Comparison of ENCODE assay signal across 1 cellular context in the genomic region with DNA sequence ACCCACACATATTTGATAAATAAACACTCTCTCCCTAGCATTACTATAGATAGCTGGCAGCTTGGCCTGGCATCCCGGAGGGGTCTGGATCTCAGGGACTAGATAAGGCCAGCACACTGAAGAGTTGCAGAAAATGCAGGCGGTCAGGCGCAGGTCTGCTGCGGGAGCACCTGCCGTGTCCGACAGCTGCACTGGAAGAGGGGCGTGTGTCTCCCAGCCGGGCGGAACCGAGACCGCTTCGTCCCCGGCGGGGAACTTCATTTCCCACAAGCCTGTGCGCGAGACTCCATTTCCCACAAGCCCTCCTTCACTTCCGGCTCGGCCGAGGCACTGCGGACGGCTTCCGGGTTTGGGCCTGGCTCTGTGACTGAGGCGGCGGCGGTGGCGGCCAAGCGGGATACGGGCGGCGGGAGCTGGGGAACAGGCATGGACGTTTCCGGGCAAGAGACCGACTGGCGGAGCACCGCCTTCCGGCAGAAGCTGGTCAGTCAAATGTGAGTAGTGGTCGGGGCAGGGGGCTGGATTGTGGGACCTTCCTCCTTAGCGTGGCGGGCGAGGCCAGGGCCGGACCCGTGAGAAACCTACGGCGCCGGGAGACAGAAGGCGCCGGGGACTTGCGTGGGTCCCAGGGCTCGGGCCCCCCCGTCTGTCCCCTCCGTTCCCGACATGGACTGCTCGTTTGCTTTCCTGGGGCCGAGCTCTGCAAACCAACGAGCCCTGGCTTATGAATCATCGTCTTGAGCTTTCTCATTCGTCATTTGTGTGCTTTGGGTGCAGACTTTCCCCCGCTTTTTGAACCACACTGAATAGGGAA.
TF ChIP-seq lines count a peak whose summit lies in the region.

A gene with protein sequence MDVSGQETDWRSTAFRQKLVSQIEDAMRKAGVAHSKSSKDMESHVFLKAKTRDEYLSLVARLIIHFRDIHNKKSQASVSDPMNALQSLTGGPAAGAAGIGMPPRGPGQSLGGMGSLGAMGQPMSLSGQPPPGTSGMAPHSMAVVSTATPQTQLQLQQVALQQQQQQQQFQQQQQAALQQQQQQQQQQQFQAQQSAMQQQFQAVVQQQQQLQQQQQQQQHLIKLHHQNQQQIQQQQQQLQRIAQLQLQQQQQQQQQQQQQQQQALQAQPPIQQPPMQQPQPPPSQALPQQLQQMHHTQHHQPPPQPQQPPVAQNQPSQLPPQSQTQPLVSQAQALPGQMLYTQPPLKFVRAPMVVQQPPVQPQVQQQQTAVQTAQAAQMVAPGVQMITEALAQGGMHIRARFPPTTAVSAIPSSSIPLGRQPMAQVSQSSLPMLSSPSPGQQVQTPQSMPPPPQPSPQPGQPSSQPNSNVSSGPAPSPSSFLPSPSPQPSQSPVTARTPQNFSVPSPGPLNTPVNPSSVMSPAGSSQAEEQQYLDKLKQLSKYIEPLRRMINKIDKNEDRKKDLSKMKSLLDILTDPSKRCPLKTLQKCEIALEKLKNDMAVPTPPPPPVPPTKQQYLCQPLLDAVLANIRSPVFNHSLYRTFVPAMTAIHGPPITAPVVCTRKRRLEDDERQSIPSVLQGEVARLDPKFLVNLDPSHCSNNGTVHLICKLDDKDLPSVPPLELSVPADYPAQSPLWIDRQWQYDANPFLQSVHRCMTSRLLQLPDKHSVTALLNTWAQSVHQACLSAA (plus strand): TSS at position 358 of the 814 bp plus-strand sequence. CDS start 69 bp downstream, at position 427.

TF ChIP-seq in Ishikawa, 13 proteins besides CTCF, POLR2A, EP300 and RAD21 (continued from another document):
- TF ChIP-seq, protein P1, sequence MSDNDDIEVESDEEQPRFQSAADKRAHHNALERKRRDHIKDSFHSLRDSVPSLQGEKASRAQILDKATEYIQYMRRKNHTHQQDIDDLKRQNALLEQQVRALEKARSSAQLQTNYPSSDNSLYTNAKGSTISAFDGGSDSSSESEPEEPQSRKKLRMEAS (IDR thresholded peaks at IDR 0.05): 0 out of 2 replicates have a peak, but pooled peaks have one; percentile 52
- no peak for TF ChIP-seq CREB1 (IDR thresholded peaks at IDR 0.05; ENCODE audit: low read depth)
- TF ChIP-seq YY1 (IDR thresholded peaks at IDR 0.05; ENCODE audit: low read depth): peak; percentile 84
- TF ChIP-seq EGR1 (IDR thresholded peaks at IDR 0.05): no peak
- TF ChIP-seq NFIC (IDR thresholded peaks at IDR 0.05): peak; percentile 29
